ENCODE assay signal across 11 cellular contexts in the genomic region with DNA sequence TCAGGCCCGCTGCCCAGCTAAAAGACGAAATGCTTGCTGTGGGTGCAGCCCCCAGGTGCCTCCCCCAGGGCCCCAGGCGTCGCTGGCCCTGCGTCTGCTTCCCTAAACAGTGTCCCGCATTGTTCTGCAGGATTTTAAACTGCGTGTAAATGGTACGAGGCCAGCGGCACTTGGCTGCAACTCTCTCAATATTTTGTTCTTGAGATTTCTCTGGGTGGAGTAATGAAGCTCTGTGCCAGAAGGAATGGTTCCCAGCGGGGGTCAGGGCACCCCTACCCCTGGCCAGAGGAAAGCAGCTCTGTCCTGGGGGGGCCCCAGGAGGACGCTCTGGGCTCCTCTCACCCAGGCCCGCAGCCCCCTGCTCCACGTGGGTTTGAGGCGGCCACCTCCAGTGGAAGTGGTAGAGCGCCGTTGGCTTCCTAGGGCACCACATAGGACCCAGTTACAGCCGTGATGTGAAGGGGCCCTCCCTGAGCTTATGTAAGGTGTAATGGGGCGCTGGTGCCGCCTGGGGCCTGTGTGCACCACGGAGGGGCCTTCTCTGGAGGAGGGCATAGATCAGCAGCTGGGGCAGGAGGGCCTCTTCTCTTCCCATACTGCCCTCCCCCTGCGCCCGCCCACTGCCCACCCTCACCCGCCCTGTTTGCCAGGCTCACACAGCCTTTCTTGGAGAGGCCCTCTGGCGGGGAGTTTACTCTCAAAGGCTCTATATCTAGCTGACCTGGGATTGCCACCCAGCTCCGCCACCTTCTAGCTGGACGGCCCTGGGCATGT. TPM values are rescaled to one million over a fixed set of nuclear protein-coding genes. Genes with fewer than 3 reads are reported as not detected.
DNase-seq lines count a peak whose midpoint lies in the region; ATAC-seq, FAIRE-seq and TF ChIP-seq lines count a peak whose summit lies in the region.
"Had no signal": no experiment of that assay in that cellular context is flagged by ENCODE, and none has a peak within 500 bp of the region (broad histone marks: within the 10 kb centered on the region; RNA-seq: fewer than 3 reads in every experiment).

No MANE protein-coding gene starts in this region.

- no peaks in the 10 kb centered on the region for H3K9me3 Mint-ChIP-seq in activated CD4-positive, alpha-beta memory T cell treated with anti-CD3 and anti-CD28 coated beads for 36 hours

- CTCF ChIA-PET in OCI-LY7 (lab: Charles Lee; ENCODE audit: unreplicated experiment), result no interaction called here
- CTCF ChIA-PET in activated CD4-positive, alpha-beta memory T cell treated with anti-CD3 and anti-CD28 coated beads for 36 hours (lab: Charles Lee), result interaction anchor here (1.3 kb wide), 1 partner anchor 183 kb away, joined by 3 read pairs; no protein-coding TSS in a partner anchor

- H3K27me3 Mint-ChIP-seq in activated CD4-positive, alpha-beta memory T cell treated with anti-CD3 and anti-CD28 coated beads for 36 hours, result no peaks in the 10 kb centered on the region

- DNase-seq in Ammon's horn (ENCODE audit: low spot score), result peak; percentile 77
- DNase-seq in brain microvascular endothelial cell, result no peak
- DNase-seq in kidney, result no peak
- DNase-seq in prostate gland (ENCODE audit: low spot score), result peak; percentile 64
- no peak for DNase-seq in OCI-LY7 (ENCODE audit: low spot score)
- DNase-seq in activated CD4-positive, alpha-beta memory T cell treated with anti-CD3 and anti-CD28 coated beads for 36 hours, result no peak
- no peak for DNase-seq in BE2C

- WGBS in prostate gland, result 11% methylated on average over 26 of the region's 26 CpGs

- no peak overlapping the region for H3K9ac ChIP-seq in kidney (ENCODE audit: low read length in 2 of 2)

- H3K9me2 ChIP-seq in OCI-LY7 (ENCODE audit: insufficient read depth, low read length), result no peaks in the 10 kb centered on the region

- peaks cover 5% of the 10 kb centered on the region for H3K36me3 Mint-ChIP-seq in activated CD4-positive, alpha-beta memory T cell treated with anti-CD3 and anti-CD28 coated beads for 36 hours

- in situ Hi-C loops in brain microvascular endothelial cell (cut with HindIII; ENCODE audit: low pct_ligation_motif_present, low sequenced_read_pairs), result no loop called here

- 0 out of 2 replicates have a peak, but pooled peaks cover 4% of the 10 kb centered on the region for H4K20me1 ChIP-seq in OCI-LY7 (ENCODE audit: insufficient read depth, low read length)

- TF ChIP-seq CTCF in brain microvascular endothelial cell (IDR thresholded peaks at IDR 0.05; ENCODE audit: low read depth, low read length, missing control alignments), result peak; percentile 1
- no peak for TF ChIP-seq CTCF in kidney (IDR thresholded peaks at IDR 0.05; ENCODE audit: borderline replicate concordance, extremely low read depth, insufficient read depth)
- peak in 2 of 4 experiments; percentile 26 to 39 for TF ChIP-seq CTCF in prostate gland (IDR thresholded peaks at IDR 0.05)
- no peak for TF ChIP-seq CTCF in OCI-LY7 (conservative IDR thresholded peaks at IDR 0.05; ENCODE audit: low read length)
- TF ChIP-seq CTCF in BE2C (IDR thresholded peaks at IDR 0.05; ENCODE audit: low read depth, low read length), result no peak

- H3K36me3 ChIP-seq in brain microvascular endothelial cell (replicated peaks) (no peaks in the 10 kb centered on the region), kidney (ENCODE audit: control insufficient read depth in 1 of 2, insufficient read depth in 2 of 2, low read length in 2 of 2) (no peaks in the 10 kb centered on the region), prostate gland (no peaks in the 10 kb centered on the region), OCI-LY7 (ENCODE audit: insufficient read depth, low read length) (peaks cover 6% of the 10 kb centered on the region), BE2C (peaks cover 4% of the 10 kb centered on the region; the same call in 1 of the 2 replicates)

- peaks cover 5 to 29% of the 10 kb centered on the region in 2 donors for H3K4me1 ChIP-seq in kidney (ENCODE audit: control insufficient read depth in 1 of 2, insufficient read depth in 1 of 2, low read depth in 1 of 2, low read length in 2 of 2)
- peaks cover 28% of the 10 kb centered on the region for H3K4me1 ChIP-seq in prostate gland (replicated peaks)
- H3K4me1 ChIP-seq in OCI-LY7 (ENCODE audit: insufficient read depth, low read length, poor library complexity, severe bottlenecking), result no peaks in the 10 kb centered on the region
- peaks cover 9% of the 10 kb centered on the region for H3K4me1 ChIP-seq in BE2C

- peaks cover 10% of the 10 kb centered on the region; the same call in 1 of the 2 replicates for H3K79me2 ChIP-seq in OCI-LY7 (ENCODE audit: insufficient read depth, low read depth, low read length)

- H3K4me2 ChIP-seq in OCI-LY7 (ENCODE audit: low read length), result no peak overlapping the region

- H3K9me3 ChIP-seq in kidney (ENCODE audit: control insufficient read depth in 1 of 2, low read length in 2 of 2) (no peaks in the 10 kb centered on the region), prostate gland (no peaks in the 10 kb centered on the region), OCI-LY7 (ENCODE audit: low read length) (no peaks in the 10 kb centered on the region), BE2C (no peaks in the 10 kb centered on the region)

- no peak overlapping the region for H3K27ac Mint-ChIP-seq in activated CD4-positive, alpha-beta memory T cell treated with anti-CD3 and anti-CD28 coated beads for 36 hours

- no peak for TF ChIP-seq POLR2A in prostate gland (IDR thresholded peaks at IDR 0.05)

- H3K4me1 Mint-ChIP-seq in activated CD4-positive, alpha-beta memory T cell treated with anti-CD3 and anti-CD28 coated beads for 36 hours (ENCODE audit: low read depth), result peaks cover 2% of the 10 kb centered on the region

- POLR2A ChIA-PET in OCI-LY7 (lab: Charles Lee), result no interaction called here
- POLR2A ChIA-PET in activated CD4-positive, alpha-beta memory T cell treated with anti-CD3 and anti-CD28 coated beads for 36 hours (lab: Charles Lee), result no interaction called here

- H2AFZ ChIP-seq in OCI-LY7 (ENCODE audit: low read length), result no peak overlapping the region

- intact Hi-C loops in kidney (cut with DNase I), result no loop called here
- intact Hi-C loops in prostate gland (cut with DNase I), result no loop called here
- intact Hi-C loops in OCI-LY7 (cut with micrococcal nuclease; ENCODE audit: unreplicated experiment), result no loop called here
- intact Hi-C loops in activated CD4-positive, alpha-beta memory T cell treated with anti-CD3 and anti-CD28 coated beads for 36 hours (cut with micrococcal nuclease), result no loop called here

- no peak for ATAC-seq in HG03520 (IDR thresholded peaks at IDR 0.05; ENCODE audit: unreplicated experiment)
- ATAC-seq: K562 had no signal

- no peak overlapping the region for H3K4me3 Mint-ChIP-seq in activated CD4-positive, alpha-beta memory T cell treated with anti-CD3 and anti-CD28 coated beads for 36 hours

- no peak overlapping the region for H3K27ac ChIP-seq in brain microvascular endothelial cell
- peak overlapping the region; percentile 57 to 61 for H3K27ac ChIP-seq in kidney (ENCODE audit: low read depth in 2 of 2, low read length in 2 of 2)
- peak overlapping the region; percentile 80 to 88 for H3K27ac ChIP-seq in prostate gland
- no peak overlapping the region for H3K27ac ChIP-seq in OCI-LY7 (ENCODE audit: low read depth, low read length, poor library complexity, severe bottlenecking)

- H3K27me3 ChIP-seq in brain microvascular endothelial cell (replicated peaks), result no peaks in the 10 kb centered on the region
- no peaks in the 10 kb centered on the region for H3K27me3 ChIP-seq in prostate gland (replicated peaks; ENCODE audit: insufficient read depth)
- H3K27me3 ChIP-seq in BE2C, result no peaks in the 10 kb centered on the region

- BruUV-seq in OCI-LY7 (replicated peaks; lab: Mats Ljungman, UMichigan), result no TSS peak

- H3K4me3 ChIP-seq in brain microvascular endothelial cell (ENCODE audit: low read depth, low read length) (no peak overlapping the region), kidney (ENCODE audit: low read length in 2 of 2) (no peak overlapping the region), prostate gland (peak overlapping the region in 1 of 2 donors; percentile 2), OCI-LY7 (ENCODE audit: low read depth, low read length, poor library complexity, severe bottlenecking) (no peak overlapping the region), BE2C (ENCODE audit: low read depth, low read length) (no peak overlapping the region)
- H3K4me3 ChIP-seq: K562 had no signal

- no peak for FAIRE-seq in kidney (lab: Jason Lieb, UNC)
- FAIRE-seq: K562 had no signal

RNA-seq across cellular contexts. Expression of gene PAK4, which starts 19.8 kb away (rescaled TPM):
- total RNA-seq in kidney (55.6 TPM), prostate gland (100 to 1,000 TPM; 111 to 123 TPM), OCI-LY7 (2022) (26.7 and 34.8 TPM in 2 replicates)
- 52.5 TPM for polyA plus RNA-seq in kidney (ENCODE audit: insufficient read depth, low read depth, low replicate concordance)
- total RNA-seq in OCI-LY7 (2014; rRNA removed; shearing (Covaris generic)), result 7.8 and 8.1 TPM in 2 replicates
- total RNA-seq in activated CD4-positive, alpha-beta memory T cell treated with anti-CD3 and anti-CD28 coated beads for 36 hours, result 10 to 100 TPM; 16.3 to 17.8 TPM
- polyA plus RNA-seq in BE2C (2012; ENCODE audit: insufficient read depth, insufficient read length, low read depth), result 113 TPM

RNA-seq across cellular contexts. Expression of gene NCCRP1, which starts 51.4 kb away (rescaled TPM):
- total RNA-seq in kidney (0.60 TPM), prostate gland (1 to 10 TPM; 1.4 to 2.7 TPM), OCI-LY7 (2022) (not detected in 2 replicates)
- polyA plus RNA-seq in kidney (ENCODE audit: insufficient read depth, low read depth, low replicate concordance), result 5.5 TPM
- not detected in 2 replicates for total RNA-seq in OCI-LY7 (2014; rRNA removed; shearing (Covaris generic))
- not detected for total RNA-seq in activated CD4-positive, alpha-beta memory T cell treated with anti-CD3 and anti-CD28 coated beads for 36 hours
- polyA plus RNA-seq in BE2C (2012; ENCODE audit: insufficient read depth, insufficient read length, low read depth), result not detected
- total RNA-seq: K562; T-helper 1 cell treated with Interleukin-12 subunit alpha and Interleukin-12 subunit beta and Interleukin-4 antibody, amounts not matched to agents 30 ng/mL and 1 ng/mL, for 36 hours had no signal

RNA-seq across cellular contexts. Expression of gene SYCN, which starts 58.7 kb away (rescaled TPM):
- total RNA-seq in kidney (not detected), prostate gland (100 to 1,000 TPM in 1 of 2 donors, not detected in 1; 165 TPM), OCI-LY7 (2022) (not detected in 2 replicates)
- polyA plus RNA-seq in kidney (ENCODE audit: insufficient read depth, low read depth, low replicate concordance), result not detected
- not detected in 2 replicates for total RNA-seq in OCI-LY7 (2014; rRNA removed; shearing (Covaris generic))
- not detected for total RNA-seq in activated CD4-positive, alpha-beta memory T cell treated with anti-CD3 and anti-CD28 coated beads for 36 hours
- not detected for polyA plus RNA-seq in BE2C (2012; ENCODE audit: insufficient read depth, insufficient read length, low read depth)
- total RNA-seq: K562; NCI-H460; T-helper 1 cell treated with Interleukin-12 subunit alpha and Interleukin-12 subunit beta and Interleukin-4 antibody, amounts not matched to agents 30 ng/mL and 1 ng/mL, for 36 hours had no signal
- polyA plus RNA-seq: K562 had no signal

Comparison
In these comparisons a context has a peak if more than half of its experiments do, and no peak if none do; other contexts are left out.
1. DNase-seq: peak in Ammon's horn (single experiment) and prostate gland (single experiment); none in brain microvascular endothelial cell (single experiment), kidney (single experiment), OCI-LY7 (single experiment), activated CD4-positive, alpha-beta memory T cell treated with anti-CD3 and anti-CD28 coated beads for 36 hours (single experiment) and BE2C (single experiment).
2. H3K27ac ChIP-seq: peak in kidney (2 of 2) and prostate gland (2 of 2); none in brain microvascular endothelial cell (single experiment) and OCI-LY7 (single experiment).